In genomic region chr11:40787243-40787642, GRCh38 we compare ENCODE assay signal across 25 cellular contexts.
DNase-seq lines count a peak whose midpoint lies in the region; ATAC-seq lines count a peak whose summit lies in the region.
"Had no signal": no experiment of that assay in that cellular context is flagged by ENCODE, and none has a peak within 500 bp of the region (broad histone marks: within the 10 kb centered on the region; RNA-seq: fewer than 3 reads in every experiment).

No MANE protein-coding gene starts in this region.

- no peak overlapping the region for H3K14ac ChIP-seq in neuronal stem cell (ENCODE audit: low read length)

- no peak overlapping the region for H2BK5ac ChIP-seq in neuronal stem cell (ENCODE audit: low read length)

- H2AFZ ChIP-seq in neuronal stem cell (ENCODE audit: low read length), result peak overlapping the region; percentile 80

- H3K4me3 ChIP-seq in H7 (ENCODE audit: insufficient read depth, low read depth, low read length), result no peak overlapping the region
- H3K4me3 ChIP-seq in NT2/D1 (ENCODE audit: insufficient read length, low read depth), result no peak overlapping the region
- H3K4me3 ChIP-seq in neuronal stem cell (ENCODE audit: low read length in 2 of 2), result no peak overlapping the region
- H3K4me3 ChIP-seq: A549, Peyer's patch, SK-N-MC had no signal

- H2AK5ac ChIP-seq in neuronal stem cell (ENCODE audit: low read depth, low read length), result no peak overlapping the region

- H3K9me3 ChIP-seq in NT2/D1 (ENCODE audit: insufficient read depth, low read length), result peaks cover 9% of the 10 kb centered on the region
- H3K9me3 ChIP-seq in neuronal stem cell (replicated peaks in 1 of 2; ENCODE audit: control insufficient read depth in 2 of 2, insufficient read depth in 1 of 2, low read depth in 1 of 2, low read length in 2 of 2), result no peaks in the 10 kb centered on the region
- H3K9me3 ChIP-seq: A549 had no signal

- H2BK120ac ChIP-seq in neuronal stem cell (ENCODE audit: low read depth, low read length), result no peak overlapping the region

- no peak overlapping the region for H4K91ac ChIP-seq in neuronal stem cell (ENCODE audit: low read depth, low read length, poor library complexity)

- H3K4me1 ChIP-seq in NT2/D1 (ENCODE audit: insufficient read depth, insufficient read length) (no peaks in the 10 kb centered on the region), neuronal stem cell (ENCODE audit: control insufficient read depth in 2 of 2, insufficient read depth in 1 of 2, low read depth in 1 of 2, low read length in 2 of 2) (peaks cover 0 to 1% of the 10 kb centered on the region in 2 donors)
- H3K4me1 ChIP-seq: A549, Peyer's patch had no signal

- no peak overlapping the region for H3K23ac ChIP-seq in neuronal stem cell (ENCODE audit: low read depth, low read length, poor library complexity)

- DNase-seq in H7 (peak; percentile 16), NT2/D1 (ENCODE audit: low read depth, low spot score) (peak; percentile 40), iPS-NIHi11 (ENCODE audit: low spot score) (peak; percentile 7), neuronal stem cell (ENCODE audit: low spot score) (no peak), H4 (ENCODE audit: low spot score) (no peak), midbrain (lab: John Stamatoyannopoulos, UW) (no peak)
- DNase-seq: C1 segment of cervical spinal cord; CD4-positive, alpha-beta memory T cell; COR-L47; DMS79; EL; GF-D8; HFFc6; NCI-H1048; NCI-H1417; NCI-H1694; NCI-H2029 treated with DMSO at 0.1 percent for 48 hours; NCI-H446 treated with DMSO at 0.1 percent for 48 hours; NCI-H69; OCI-M1; Peyer's patch; SHP77 treated with DMSO at 0.1 percent for 48 hours had no signal

- H3K27me3 ChIP-seq in H7 (ENCODE audit: control insufficient read depth, insufficient read depth, low read length) (no peaks in the 10 kb centered on the region), NT2/D1 (ENCODE audit: insufficient read depth, insufficient read length) (no peaks in the 10 kb centered on the region), neuronal stem cell (ENCODE audit: control insufficient read depth in 3 of 3, insufficient read depth in 3 of 3, low read depth in 1 of 3, low read length in 3 of 3) (no peaks in the 10 kb centered on the region)
- H3K27me3 ChIP-seq: Peyer's patch had no signal

- no peak overlapping the region for H3K4me2 ChIP-seq in neuronal stem cell (ENCODE audit: insufficient read depth, low read length, poor library complexity, severe bottlenecking)
- H3K4me2 ChIP-seq: A549 had no signal

- no CpG with 5 or more reads among the region's 5 CpGs for WGBS in neuronal stem cell (ENCODE audit: extremely low coverage in 2 of 2, insufficient read length in 2 of 2, insufficient replicate concordance in 1 of 2), 2 donors

- no peaks in the 10 kb centered on the region for H3K79me1 ChIP-seq in neuronal stem cell (ENCODE audit: low read depth, low read length)

- H3K36me3 ChIP-seq in H7 (replicated peaks; ENCODE audit: control insufficient read depth, insufficient read depth, low read length) (no peaks in the 10 kb centered on the region), NT2/D1 (ENCODE audit: insufficient read depth, insufficient read length, low read length) (no peaks in the 10 kb centered on the region), neuronal stem cell (replicated peaks in 1 of 2; ENCODE audit: control insufficient read depth in 2 of 2, insufficient read depth in 2 of 2, low read length in 2 of 2) (no peaks in the 10 kb centered on the region)
- H3K36me3 ChIP-seq: Peyer's patch had no signal

- H3K4ac ChIP-seq in neuronal stem cell (ENCODE audit: low read length), result no peak overlapping the region

- H2BK15ac ChIP-seq in neuronal stem cell (ENCODE audit: low read length), result no peak overlapping the region

- no peak overlapping the region for H2BK12ac ChIP-seq in neuronal stem cell (ENCODE audit: low read length)

- no peak overlapping the region for H3K18ac ChIP-seq in neuronal stem cell (ENCODE audit: low read length)

- no peak overlapping the region for H3K9ac ChIP-seq in NT2/D1 (ENCODE audit: insufficient read length, low read depth)
- no peak overlapping the region for H3K9ac ChIP-seq in neuronal stem cell (ENCODE audit: low read depth, low read length, poor library complexity)

- no peak overlapping the region for H3K27ac ChIP-seq in neuronal stem cell (replicated peaks; ENCODE audit: low read length)
- H3K27ac ChIP-seq: A549, Peyer's patch, SK-N-MC had no signal

- no peak overlapping the region for H4K8ac ChIP-seq in neuronal stem cell (ENCODE audit: low read depth, low read length)

- no peak for ATAC-seq in HG03196 (IDR thresholded peaks at IDR 0.05; ENCODE audit: unreplicated experiment)
- ATAC-seq: A549 had no signal

Comparison
In these comparisons a context has a peak if more than half of its experiments do, and no peak if none do; other contexts are left out.
1. DNase-seq: peak in H7 (single experiment), NT2/D1 (single experiment) and iPS-NIHi11 (single experiment); none in neuronal stem cell (single experiment), H4 (single experiment) and midbrain (single experiment).